ENCODE assay signal across 1 cellular context in the genomic region with DNA sequence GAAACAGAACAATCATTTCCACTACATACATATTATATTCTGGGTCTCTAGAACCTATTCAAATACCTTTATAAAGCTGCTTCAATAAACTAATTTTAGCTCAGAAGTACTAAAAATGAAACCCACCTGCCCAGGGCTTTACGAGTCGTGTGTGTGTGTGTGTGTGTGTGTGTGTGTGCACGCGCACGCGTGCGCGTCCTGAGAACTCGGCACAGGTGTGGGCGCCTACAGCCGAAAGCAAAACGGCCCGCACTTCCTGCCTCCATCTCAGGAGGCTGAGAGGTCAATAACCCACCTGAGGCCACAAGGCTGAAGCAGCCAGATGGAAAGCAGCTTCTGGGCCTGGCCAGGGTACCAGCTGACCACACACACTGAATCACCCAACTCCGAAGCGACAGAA.
TF ChIP-seq lines count a peak whose summit lies in the region.

No MANE protein-coding gene starts in this region.

TF ChIP-seq in HepG2, 621 proteins besides CTCF, POLR2A, EP300 and RAD21:
- TF ChIP-seq MTA3 (CRISPR knock-in tag; IDR thresholded peaks at IDR 0.05) = no peak
- 0 out of 2 replicates have a peak, but pooled peaks have one; percentile 24 for TF ChIP-seq RBFOX2 (IDR thresholded peaks at IDR 0.05; ENCODE audit: low read depth, low read length)
- TF ChIP-seq ZNF136 (CRISPR knock-in tag; IDR thresholded peaks at IDR 0.05; ENCODE audit: low read depth) = no peak
- no peak for TF ChIP-seq PAWR (CRISPR knock-in tag; IDR thresholded peaks at IDR 0.05; ENCODE audit: borderline replicate concordance)
- TF ChIP-seq ZNF652 (CRISPR knock-in tag; IDR thresholded peaks at IDR 0.05; ENCODE audit: borderline replicate concordance, low read depth) = no peak
- TF ChIP-seq, protein P1, sequence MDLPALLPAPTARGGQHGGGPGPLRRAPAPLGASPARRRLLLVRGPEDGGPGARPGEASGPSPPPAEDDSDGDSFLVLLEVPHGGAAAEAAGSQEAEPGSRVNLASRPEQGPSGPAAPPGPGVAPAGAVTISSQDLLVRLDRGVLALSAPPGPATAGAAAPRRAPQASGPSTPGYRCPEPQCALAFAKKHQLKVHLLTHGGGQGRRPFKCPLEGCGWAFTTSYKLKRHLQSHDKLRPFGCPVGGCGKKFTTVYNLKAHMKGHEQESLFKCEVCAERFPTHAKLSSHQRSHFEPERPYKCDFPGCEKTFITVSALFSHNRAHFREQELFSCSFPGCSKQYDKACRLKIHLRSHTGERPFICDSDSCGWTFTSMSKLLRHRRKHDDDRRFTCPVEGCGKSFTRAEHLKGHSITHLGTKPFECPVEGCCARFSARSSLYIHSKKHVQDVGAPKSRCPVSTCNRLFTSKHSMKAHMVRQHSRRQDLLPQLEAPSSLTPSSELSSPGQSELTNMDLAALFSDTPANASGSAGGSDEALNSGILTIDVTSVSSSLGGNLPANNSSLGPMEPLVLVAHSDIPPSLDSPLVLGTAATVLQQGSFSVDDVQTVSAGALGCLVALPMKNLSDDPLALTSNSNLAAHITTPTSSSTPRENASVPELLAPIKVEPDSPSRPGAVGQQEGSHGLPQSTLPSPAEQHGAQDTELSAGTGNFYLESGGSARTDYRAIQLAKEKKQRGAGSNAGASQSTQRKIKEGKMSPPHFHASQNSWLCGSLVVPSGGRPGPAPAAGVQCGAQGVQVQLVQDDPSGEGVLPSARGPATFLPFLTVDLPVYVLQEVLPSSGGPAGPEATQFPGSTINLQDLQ (CRISPR knock-in tag; IDR thresholded peaks at IDR 0.05) = no peak
- no peak for TF ChIP-seq ZNF563 (CRISPR knock-in tag; IDR thresholded peaks at IDR 0.05)
TF ChIP-seq in HepG2: peak in this region for 1.
